ENCODE assay signal across 15 cellular contexts in the genomic region with DNA sequence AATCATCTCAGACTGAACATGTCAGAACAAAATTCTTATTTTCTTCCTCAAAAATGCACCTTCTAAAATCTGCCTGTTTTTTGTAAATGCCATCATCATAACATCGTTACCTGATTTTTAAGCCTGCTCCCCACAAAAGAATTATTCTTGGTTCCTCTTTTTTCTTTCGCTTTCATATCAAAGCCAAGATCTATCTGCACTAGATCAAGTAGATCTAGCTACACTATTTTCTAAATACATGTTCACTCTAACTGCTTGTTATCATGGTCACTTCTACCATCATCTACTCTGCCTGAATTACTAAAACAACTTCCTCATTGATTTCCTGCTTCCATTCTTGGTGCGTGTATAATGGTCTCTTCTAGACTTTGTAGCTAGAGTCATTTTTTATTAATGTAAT.
DNase-seq lines count a peak whose midpoint lies in the region; ATAC-seq lines count a peak whose summit lies in the region.
"Had no signal": no experiment of that assay in that cellular context is flagged by ENCODE, and none has a peak within 500 bp of the region (broad histone marks: within the 10 kb centered on the region; RNA-seq: fewer than 3 reads in every experiment).

No MANE protein-coding gene starts in this region.

- H3K4me3 Mint-ChIP-seq in naive B cell = peak overlapping the region in 4 of 8 donors; percentile 22 to 45 (median 38)
- H3K4me3 Mint-ChIP-seq: activated T-cell treated with anti-CD3 and anti-CD28 coated beads, Interleukin-2, amount 50 U/mL, for 24 hours; WTC11 had no signal

- H3K27me3 Mint-ChIP-seq in naive B cell = no peaks in the 10 kb centered on the region
- H3K27me3 Mint-ChIP-seq: activated T-cell treated with anti-CD3 and anti-CD28 coated beads, Interleukin-2, amount 50 U/mL, for 24 hours had no signal

- no peaks in the 10 kb centered on the region for H3K36me3 Mint-ChIP-seq in naive B cell
- H3K36me3 Mint-ChIP-seq: WTC11 had no signal

- peak; percentile 40 for DNase-seq in naive B cell
- DNase-seq in nucleus accumbens (lab: John Stamatoyannopoulos, UW) = no peak
- no peak for DNase-seq in activated CD4-positive, alpha-beta T cell treated with anti-CD3 and anti-CD28 coated beads for 4 hours
- no peak for DNase-seq in activated CD4-positive, alpha-beta T cell treated with anti-CD3 and anti-CD28 coated beads, Interleukin-2, amount 50 U/mL, for 1 hour
- DNase-seq: activated T-cell treated with anti-CD3 and anti-CD28 coated beads, Interleukin-2, amount 50 U/mL, for 24 hours; COR-L47; effector memory CD4-positive, alpha-beta T cell; heart right ventricle; NCI-H446 treated with DMSO at 0.1 percent for 48 hours; SIG-M5; stimulated activated naive CD4-positive, alpha-beta T cell treated with Interleukin-2 at 50 U/mL for 16 hours had no signal

- H3K9me3 Mint-ChIP-seq in naive B cell = peaks cover 0 to 7% (median 2%) of the 10 kb centered on the region in 7 donors
- H3K9me3 Mint-ChIP-seq: activated T-cell treated with anti-CD3 and anti-CD28 coated beads, Interleukin-2, amount 50 U/mL, for 24 hours; WTC11 had no signal

- H3K27ac Mint-ChIP-seq in naive B cell = peak overlapping the region in 4 of 6 donors; percentile 6 to 44 (median 34)
- H3K27ac Mint-ChIP-seq: activated T-cell treated with anti-CD3 and anti-CD28 coated beads, Interleukin-2, amount 50 U/mL, for 24 hours; WTC11 had no signal

- H3K4me1 Mint-ChIP-seq in naive B cell = peaks cover 10 to 15% (median 12%) of the 10 kb centered on the region in 3 donors
- H3K4me1 Mint-ChIP-seq: WTC11 had no signal

- ATAC-seq in GM19035 (IDR thresholded peaks at IDR 0.05; ENCODE audit: unreplicated experiment) (peak; percentile 92), HG02678 (IDR thresholded peaks at IDR 0.05; ENCODE audit: unreplicated experiment) (peak; percentile 74), HG03460 (IDR thresholded peaks at IDR 0.05; ENCODE audit: unreplicated experiment) (peak; percentile 77), naive B cell (ENCODE audit: low read depth in 2 of 2) (peak; percentile 97 to 98)
- ATAC-seq: heart right ventricle, WTC11 had no signal
